Comparison of ENCODE assay signal across 10 cellular contexts in the genomic region with DNA sequence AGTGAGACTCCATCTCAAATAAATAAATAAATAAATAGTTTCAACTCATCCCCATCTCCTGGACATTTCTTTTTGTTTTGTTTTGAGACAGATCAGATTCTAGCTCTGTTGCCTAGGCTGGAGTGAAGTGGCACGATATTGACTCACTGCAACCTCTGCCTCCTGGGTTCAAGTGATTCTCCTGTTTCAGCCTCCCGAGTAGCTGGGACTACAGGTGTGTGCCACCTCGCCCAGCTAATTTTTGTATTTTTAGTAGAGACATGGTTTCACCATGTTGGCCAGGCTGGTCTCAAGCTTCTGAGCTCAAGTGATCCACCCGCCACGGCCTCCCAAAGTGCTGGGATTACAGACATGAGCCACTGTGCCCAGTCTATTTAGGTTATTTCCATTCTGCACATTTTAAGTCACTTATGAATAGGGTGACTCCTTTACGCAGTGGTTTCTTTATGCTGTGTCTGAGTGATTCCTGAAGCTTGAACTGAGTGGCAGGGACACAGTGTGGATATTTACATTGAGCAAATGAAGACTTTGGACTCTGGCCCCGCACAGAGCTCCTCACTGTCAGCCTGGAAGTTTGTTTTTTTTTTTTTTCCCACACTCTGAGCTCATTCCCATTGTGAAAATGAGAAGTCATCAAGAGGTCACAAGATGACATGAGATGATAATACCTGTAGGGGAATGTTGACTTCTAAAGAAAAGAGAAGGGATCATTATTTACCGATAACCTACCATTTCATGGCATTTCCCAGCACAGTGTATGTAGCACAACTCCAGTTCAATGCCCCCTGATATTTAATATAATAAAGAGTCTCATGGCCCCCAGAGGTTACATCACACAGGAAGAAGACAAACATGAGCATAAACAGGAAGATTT.
"Had no signal": no experiment of that assay in that cellular context is flagged by ENCODE, and none has a peak within 500 bp of the region (broad histone marks: within the 10 kb centered on the region; RNA-seq: fewer than 3 reads in every experiment).

No MANE protein-coding gene starts in this region.

- H3K9me3 Mint-ChIP-seq: dendritic cell treated with granulocyte-macrophage colony-stimulating factor and Interleukin-4, amounts not matched to agents 40 ng/mL and 50 ng/mL, for 4 days; effector memory CD8-positive, alpha-beta T cell had no signal

- DNase-seq: activated CD4-positive, alpha-beta T cell treated with anti-CD3 and anti-CD28 coated beads, Interleukin-2, amount 50 U/mL, for 1 hour; activated T-cell treated with anti-CD3 and anti-CD28 coated beads, Interleukin-2, amount 50 U/mL, for 1 hour; effector memory CD8-positive, alpha-beta T cell; nephron progenitor cell; stimulated activated CD4-positive, alpha-beta T cell treated with anti-CD3 and anti-CD28 coated beads, Interleukin-4, amount 100 ng/mL, for 1 hour had no signal

- H3K4me1 ChIP-seq: gastroesophageal sphincter had no signal

- H3K4me3 Mint-ChIP-seq: activated naive CD4-positive, alpha-beta T cell treated with anti-CD3 and anti-CD28 coated beads, Interleukin-2, amount 50 U/mL, for 24 hours; dendritic cell treated with granulocyte-macrophage colony-stimulating factor and Interleukin-4, amounts not matched to agents 40 ng/mL and 50 ng/mL, for 4 days; effector memory CD8-positive, alpha-beta T cell; nephron progenitor cell; stimulated activated naive CD8-positive, alpha-beta T cell treated with anti-CD3 and anti-CD28 coated beads, Interleukin-15, Interleukin-2, amounts not matched to agents 100 ng/mL and 50 ng/mL, for 24 hours; T-helper 1 cell treated with Interleukin-12 subunit alpha and Interleukin-12 subunit beta and Interleukin-4 antibody, amounts not matched to agents 30 μg/mL and 1 μg/mL, for 36 hours had no signal

- H3K4me1 Mint-ChIP-seq: activated naive CD4-positive, alpha-beta T cell treated with anti-CD3 and anti-CD28 coated beads, Interleukin-2, amount 50 U/mL, for 24 hours had no signal

- H3K27ac Mint-ChIP-seq: activated naive CD4-positive, alpha-beta T cell treated with anti-CD3 and anti-CD28 coated beads, Interleukin-2, amount 50 U/mL, for 24 hours; dendritic cell treated with granulocyte-macrophage colony-stimulating factor and Interleukin-4, amounts not matched to agents 40 ng/mL and 50 ng/mL, for 4 days; effector memory CD8-positive, alpha-beta T cell; nephron progenitor cell; stimulated activated naive CD8-positive, alpha-beta T cell treated with anti-CD3 and anti-CD28 coated beads, Interleukin-15, Interleukin-2, amounts not matched to agents 100 ng/mL and 50 ng/mL, for 24 hours; T-helper 1 cell treated with Interleukin-12 subunit alpha and Interleukin-12 subunit beta and Interleukin-4 antibody, amounts not matched to agents 30 μg/mL and 1 μg/mL, for 36 hours had no signal

- H3K36me3 ChIP-seq: gastroesophageal sphincter had no signal

- H3K36me3 Mint-ChIP-seq: activated naive CD4-positive, alpha-beta T cell treated with anti-CD3 and anti-CD28 coated beads, Interleukin-2, amount 50 U/mL, for 24 hours had no signal

- H3K27ac ChIP-seq: gastroesophageal sphincter had no signal

- H3K27me3 ChIP-seq: gastroesophageal sphincter had no signal

- H3K4me3 ChIP-seq: gastroesophageal sphincter had no signal
